In the genomic region with DNA sequence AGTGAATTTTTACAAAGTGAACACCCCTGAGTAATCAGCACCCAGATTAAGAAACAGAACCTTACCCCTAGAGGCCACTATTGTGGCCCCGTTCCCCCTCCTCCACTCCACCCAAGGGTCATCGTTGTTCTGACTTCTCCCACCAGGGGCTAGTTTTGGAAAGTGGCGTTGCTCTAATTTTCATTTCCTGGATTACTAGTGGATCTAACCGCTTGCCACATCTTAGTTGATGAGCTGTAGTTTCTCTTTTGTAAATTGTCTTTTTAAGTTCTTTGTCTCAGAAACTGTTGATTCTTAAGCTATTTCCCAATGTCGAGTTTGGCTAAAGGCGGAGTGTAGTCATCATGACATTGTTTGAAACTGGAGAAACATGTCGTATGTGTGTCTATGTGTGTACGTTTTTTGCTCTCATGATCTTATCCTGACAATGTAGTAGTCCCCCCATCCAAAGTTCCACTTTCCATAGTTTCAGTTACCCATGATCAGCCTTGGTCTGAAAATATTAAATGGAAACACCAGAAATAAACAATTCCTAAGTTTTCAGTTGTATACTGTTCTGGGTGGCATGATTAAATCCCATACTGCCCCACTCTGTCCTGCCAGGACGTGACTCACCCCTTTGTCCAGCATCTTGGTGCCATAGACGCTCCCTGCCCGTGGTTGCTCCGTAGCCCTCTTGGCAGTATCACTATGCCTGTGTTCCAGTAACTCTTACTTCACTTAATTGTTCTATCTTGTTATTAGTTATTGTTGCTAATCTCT, we compare ENCODE assay signal across 1 cellular context.
TF ChIP-seq lines count a peak whose summit lies in the region.

No MANE protein-coding gene starts in this region.

TF ChIP-seq in K562, 482 proteins besides CTCF, POLR2A, EP300 and RAD21 (continued from another document and continues in another):
- TF ChIP-seq, protein P1, sequence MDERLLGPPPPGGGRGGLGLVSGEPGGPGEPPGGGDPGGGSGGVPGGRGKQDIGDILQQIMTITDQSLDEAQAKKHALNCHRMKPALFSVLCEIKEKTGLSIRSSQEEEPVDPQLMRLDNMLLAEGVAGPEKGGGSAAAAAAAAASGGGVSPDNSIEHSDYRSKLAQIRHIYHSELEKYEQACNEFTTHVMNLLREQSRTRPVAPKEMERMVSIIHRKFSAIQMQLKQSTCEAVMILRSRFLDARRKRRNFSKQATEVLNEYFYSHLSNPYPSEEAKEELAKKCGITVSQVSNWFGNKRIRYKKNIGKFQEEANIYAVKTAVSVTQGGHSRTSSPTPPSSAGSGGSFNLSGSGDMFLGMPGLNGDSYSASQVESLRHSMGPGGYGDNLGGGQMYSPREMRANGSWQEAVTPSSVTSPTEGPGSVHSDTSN (CRISPR knock-in tag; IDR thresholded peaks at IDR 0.05; ENCODE audit: low read depth): no peak
- TF ChIP-seq, protein P1 (tag; conservative IDR thresholded peaks at IDR 0.05; ENCODE audit: low read depth): no peak
- TF ChIP-seq SNIP1 (IDR thresholded peaks at IDR 0.05; ENCODE audit: low read depth) (no peak), ZBTB8A (IDR thresholded peaks at IDR 0.05; ENCODE audit: partially characterized antibody) (no peak), ZNF24 (IDR thresholded peaks at IDR 0.05) (no peak), NCOR1 (IDR thresholded peaks at IDR 0.05) (no peak), ZNF184 (CRISPR knock-in tag; IDR thresholded peaks at IDR 0.05) (no peak), CEBPG (CRISPR knock-in tag; IDR thresholded peaks at IDR 0.05) (no peak), CEBPG (tag; conservative IDR thresholded peaks at IDR 0.05 in 1 of 2, IDR thresholded peaks at IDR 0.05 in 1 of 2) (0 out of 4 replicates have a peak, but pooled peaks of 1 of the 2 experiments have one; percentile 30), L3MBTL2 (IDR thresholded peaks at IDR 0.05) (no peak; the same call in 1 of the 2 replicates), ASH1L (IDR thresholded peaks at IDR 0.05; ENCODE audit: borderline replicate concordance, low read depth, partially characterized antibody) (no peak), XRCC4 (IDR thresholded peaks at IDR 0.05; ENCODE audit: extremely low read depth, insufficient read depth, insufficient read length) (no peak), GATAD2A (IDR thresholded peaks at IDR 0.05) (no peak), ILK (tag; IDR thresholded peaks at IDR 0.05; ENCODE audit: borderline replicate concordance, low read depth) (no peak), DDX20 (tag; IDR thresholded peaks at IDR 0.05; ENCODE audit: low read depth) (no peak), POLR3G (IDR thresholded peaks at IDR 0.05; ENCODE audit: extremely low read depth, insufficient read length, insufficient replicate concordance) (no peak), ZNF445 (CRISPR knock-in tag; IDR thresholded peaks at IDR 0.05; ENCODE audit: low read depth) (no peak), CCNT2 (IDR thresholded peaks at IDR 0.05; ENCODE audit: borderline replicate concordance, extremely low read depth, insufficient read length, low read depth, low read length) (no peak), ELF1 (tag; IDR thresholded peaks at IDR 0.05) (peak; percentile 54; the same call in 1 of the 2 replicates), ZZZ3 (IDR thresholded peaks at IDR 0.05) (no peak), GTF2A2 (tag; IDR thresholded peaks at IDR 0.05) (no peak), ZNF232 (CRISPR knock-in tag; IDR thresholded peaks at IDR 0.05) (no peak), KDM2B (CRISPR knock-in tag; IDR thresholded peaks at IDR 0.05) (no peak), EHMT2 (IDR thresholded peaks at IDR 0.05) (peak; percentile 64; the same call in 1 of the 2 replicates), NFXL1 (CRISPR knock-in tag; IDR thresholded peaks at IDR 0.05) (no peak), KDM5B (IDR thresholded peaks at IDR 0.05; ENCODE audit: insufficient replicate concordance, low read depth, low read length) (no peak), KDM1A (IDR thresholded peaks at IDR 0.05) (no peak), ZNF253 (CRISPR knock-in tag; conservative IDR thresholded peaks at IDR 0.05) (no peak), FOSL1 (tag; conservative IDR thresholded peaks at IDR 0.05) (0 out of 2 replicates have a peak, but pooled peaks have one; percentile 26), TOE1 (IDR thresholded peaks at IDR 0.05; ENCODE audit: borderline replicate concordance) (0 out of 2 replicates have a peak, but pooled peaks have one; percentile 23), TOE1 (CRISPR knock-in tag; IDR thresholded peaks at IDR 0.05; ENCODE audit: borderline replicate concordance, low read depth) (no peak), RFX7 (CRISPR knock-in tag; IDR thresholded peaks at IDR 0.05) (no peak), NONO (IDR thresholded peaks at IDR 0.05; ENCODE audit: low read depth in 2 of 2, low read length in 1 of 2) (no peak), SRSF7 (optimal IDR thresholded peaks at IDR 0.05; ENCODE audit: low read depth, low read length) (no peak), C11orf30 (IDR thresholded peaks at IDR 0.05; ENCODE audit: low read depth) (no peak), SMARCA4 (IDR thresholded peaks at IDR 0.05) (no peak), COPS2 (conservative IDR thresholded peaks at IDR 0.05) (no peak), POU5F1 (IDR thresholded peaks at IDR 0.05; ENCODE audit: borderline replicate concordance, low read depth, low read length, partially characterized antibody) (no peak), ATF1 (CRISPR knock-in tag; IDR thresholded peaks at IDR 0.05) (no peak), ATF1 (tag; IDR thresholded peaks at IDR 0.05) (no peak), ERF (CRISPR knock-in tag; IDR thresholded peaks at IDR 0.05) (no peak), SOX6 (IDR thresholded peaks at IDR 0.05) (no peak), TRIM24 (IDR thresholded peaks at IDR 0.05) (peak; percentile 18 to 38; a peak in 1 of 4 replicates), E2F3 (CRISPR knock-in tag; IDR thresholded peaks at IDR 0.05) (no peak), ZNF316 (IDR thresholded peaks at IDR 0.05) (no peak)
- TF ChIP-seq, protein P2, sequence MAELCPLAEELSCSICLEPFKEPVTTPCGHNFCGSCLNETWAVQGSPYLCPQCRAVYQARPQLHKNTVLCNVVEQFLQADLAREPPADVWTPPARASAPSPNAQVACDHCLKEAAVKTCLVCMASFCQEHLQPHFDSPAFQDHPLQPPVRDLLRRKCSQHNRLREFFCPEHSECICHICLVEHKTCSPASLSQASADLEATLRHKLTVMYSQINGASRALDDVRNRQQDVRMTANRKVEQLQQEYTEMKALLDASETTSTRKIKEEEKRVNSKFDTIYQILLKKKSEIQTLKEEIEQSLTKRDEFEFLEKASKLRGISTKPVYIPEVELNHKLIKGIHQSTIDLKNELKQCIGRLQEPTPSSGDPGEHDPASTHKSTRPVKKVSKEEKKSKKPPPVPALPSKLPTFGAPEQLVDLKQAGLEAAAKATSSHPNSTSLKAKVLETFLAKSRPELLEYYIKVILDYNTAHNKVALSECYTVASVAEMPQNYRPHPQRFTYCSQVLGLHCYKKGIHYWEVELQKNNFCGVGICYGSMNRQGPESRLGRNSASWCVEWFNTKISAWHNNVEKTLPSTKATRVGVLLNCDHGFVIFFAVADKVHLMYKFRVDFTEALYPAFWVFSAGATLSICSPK (IDR thresholded peaks at IDR 0.05; ENCODE audit: borderline replicate concordance): no peak
- TF ChIP-seq, protein P3, sequence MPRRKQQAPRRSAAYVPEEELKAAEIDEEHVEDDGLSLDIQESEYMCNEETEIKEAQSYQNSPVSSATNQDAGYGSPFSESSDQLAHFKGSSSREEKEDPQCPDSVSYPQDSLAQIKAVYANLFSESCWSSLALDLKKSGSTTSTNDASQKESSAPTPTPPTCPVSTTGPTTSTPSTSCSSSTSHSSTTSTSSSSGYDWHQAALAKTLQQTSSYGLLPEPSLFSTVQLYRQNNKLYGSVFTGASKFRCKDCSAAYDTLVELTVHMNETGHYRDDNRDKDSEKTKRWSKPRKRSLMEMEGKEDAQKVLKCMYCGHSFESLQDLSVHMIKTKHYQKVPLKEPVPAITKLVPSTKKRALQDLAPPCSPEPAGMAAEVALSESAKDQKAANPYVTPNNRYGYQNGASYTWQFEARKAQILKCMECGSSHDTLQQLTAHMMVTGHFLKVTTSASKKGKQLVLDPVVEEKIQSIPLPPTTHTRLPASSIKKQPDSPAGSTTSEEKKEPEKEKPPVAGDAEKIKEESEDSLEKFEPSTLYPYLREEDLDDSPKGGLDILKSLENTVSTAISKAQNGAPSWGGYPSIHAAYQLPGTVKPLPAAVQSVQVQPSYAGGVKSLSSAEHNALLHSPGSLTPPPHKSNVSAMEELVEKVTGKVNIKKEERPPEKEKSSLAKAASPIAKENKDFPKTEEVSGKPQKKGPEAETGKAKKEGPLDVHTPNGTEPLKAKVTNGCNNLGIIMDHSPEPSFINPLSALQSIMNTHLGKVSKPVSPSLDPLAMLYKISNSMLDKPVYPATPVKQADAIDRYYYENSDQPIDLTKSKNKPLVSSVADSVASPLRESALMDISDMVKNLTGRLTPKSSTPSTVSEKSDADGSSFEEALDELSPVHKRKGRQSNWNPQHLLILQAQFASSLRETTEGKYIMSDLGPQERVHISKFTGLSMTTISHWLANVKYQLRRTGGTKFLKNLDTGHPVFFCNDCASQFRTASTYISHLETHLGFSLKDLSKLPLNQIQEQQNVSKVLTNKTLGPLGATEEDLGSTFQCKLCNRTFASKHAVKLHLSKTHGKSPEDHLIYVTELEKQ (CRISPR knock-in tag; IDR thresholded peaks at IDR 0.05): no peak
- TF ChIP-seq, protein P4, sequence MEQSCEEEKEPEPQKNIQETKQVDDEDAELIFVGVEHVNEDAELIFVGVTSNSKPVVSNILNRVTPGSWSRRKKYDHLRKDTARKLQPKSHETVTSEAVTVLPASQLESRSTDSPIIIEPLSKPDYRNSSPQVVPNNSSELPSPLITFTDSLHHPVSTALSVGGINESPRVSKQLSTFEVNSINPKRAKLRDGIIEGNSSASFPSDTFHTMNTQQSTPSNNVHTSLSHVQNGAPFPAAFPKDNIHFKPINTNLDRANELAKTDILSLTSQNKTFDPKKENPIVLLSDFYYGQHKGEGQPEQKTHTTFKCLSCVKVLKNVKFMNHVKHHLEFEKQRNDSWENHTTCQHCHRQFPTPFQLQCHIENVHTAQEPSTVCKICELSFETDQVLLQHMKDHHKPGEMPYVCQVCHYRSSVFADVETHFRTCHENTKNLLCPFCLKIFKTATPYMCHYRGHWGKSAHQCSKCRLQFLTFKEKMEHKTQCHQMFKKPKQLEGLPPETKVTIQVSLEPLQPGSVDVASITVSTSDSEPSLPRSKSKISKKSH (CRISPR knock-in tag; IDR thresholded peaks at IDR 0.05): no peak
- TF ChIP-seq, protein P5, sequence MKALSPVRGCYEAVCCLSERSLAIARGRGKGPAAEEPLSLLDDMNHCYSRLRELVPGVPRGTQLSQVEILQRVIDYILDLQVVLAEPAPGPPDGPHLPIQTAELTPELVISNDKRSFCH (CRISPR knock-in tag; IDR thresholded peaks at IDR 0.05): no peak
- TF ChIP-seq, protein P5 (tag; IDR thresholded peaks at IDR 0.05): no peak
- TF ChIP-seq, protein P6, sequence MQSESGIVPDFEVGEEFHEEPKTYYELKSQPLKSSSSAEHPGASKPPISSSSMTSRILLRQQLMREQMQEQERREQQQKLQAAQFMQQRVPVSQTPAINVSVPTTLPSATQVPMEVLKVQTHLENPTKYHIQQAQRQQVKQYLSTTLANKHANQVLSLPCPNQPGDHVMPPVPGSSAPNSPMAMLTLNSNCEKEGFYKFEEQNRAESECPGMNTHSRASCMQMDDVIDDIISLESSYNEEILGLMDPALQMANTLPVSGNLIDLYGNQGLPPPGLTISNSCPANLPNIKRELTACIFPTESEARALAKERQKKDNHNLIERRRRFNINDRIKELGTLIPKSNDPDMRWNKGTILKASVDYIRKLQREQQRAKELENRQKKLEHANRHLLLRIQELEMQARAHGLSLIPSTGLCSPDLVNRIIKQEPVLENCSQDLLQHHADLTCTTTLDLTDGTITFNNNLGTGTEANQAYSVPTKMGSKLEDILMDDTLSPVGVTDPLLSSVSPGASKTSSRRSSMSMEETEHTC (IDR thresholded peaks at IDR 0.05): no peak
- TF ChIP-seq, protein P7, sequence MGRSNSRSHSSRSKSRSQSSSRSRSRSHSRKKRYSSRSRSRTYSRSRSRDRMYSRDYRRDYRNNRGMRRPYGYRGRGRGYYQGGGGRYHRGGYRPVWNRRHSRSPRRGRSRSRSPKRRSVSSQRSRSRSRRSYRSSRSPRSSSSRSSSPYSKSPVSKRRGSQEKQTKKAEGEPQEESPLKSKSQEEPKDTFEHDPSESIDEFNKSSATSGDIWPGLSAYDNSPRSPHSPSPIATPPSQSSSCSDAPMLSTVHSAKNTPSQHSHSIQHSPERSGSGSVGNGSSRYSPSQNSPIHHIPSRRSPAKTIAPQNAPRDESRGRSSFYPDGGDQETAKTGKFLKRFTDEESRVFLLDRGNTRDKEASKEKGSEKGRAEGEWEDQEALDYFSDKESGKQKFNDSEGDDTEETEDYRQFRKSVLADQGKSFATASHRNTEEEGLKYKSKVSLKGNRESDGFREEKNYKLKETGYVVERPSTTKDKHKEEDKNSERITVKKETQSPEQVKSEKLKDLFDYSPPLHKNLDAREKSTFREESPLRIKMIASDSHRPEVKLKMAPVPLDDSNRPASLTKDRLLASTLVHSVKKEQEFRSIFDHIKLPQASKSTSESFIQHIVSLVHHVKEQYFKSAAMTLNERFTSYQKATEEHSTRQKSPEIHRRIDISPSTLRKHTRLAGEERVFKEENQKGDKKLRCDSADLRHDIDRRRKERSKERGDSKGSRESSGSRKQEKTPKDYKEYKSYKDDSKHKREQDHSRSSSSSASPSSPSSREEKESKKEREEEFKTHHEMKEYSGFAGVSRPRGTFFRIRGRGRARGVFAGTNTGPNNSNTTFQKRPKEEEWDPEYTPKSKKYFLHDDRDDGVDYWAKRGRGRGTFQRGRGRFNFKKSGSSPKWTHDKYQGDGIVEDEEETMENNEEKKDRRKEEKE (IDR thresholded peaks at IDR 0.05; ENCODE audit: borderline replicate concordance in 1 of 2, control insufficient read depth in 1 of 2, low read depth in 2 of 2, low read length in 1 of 2): no peak
- TF ChIP-seq, protein P8, sequence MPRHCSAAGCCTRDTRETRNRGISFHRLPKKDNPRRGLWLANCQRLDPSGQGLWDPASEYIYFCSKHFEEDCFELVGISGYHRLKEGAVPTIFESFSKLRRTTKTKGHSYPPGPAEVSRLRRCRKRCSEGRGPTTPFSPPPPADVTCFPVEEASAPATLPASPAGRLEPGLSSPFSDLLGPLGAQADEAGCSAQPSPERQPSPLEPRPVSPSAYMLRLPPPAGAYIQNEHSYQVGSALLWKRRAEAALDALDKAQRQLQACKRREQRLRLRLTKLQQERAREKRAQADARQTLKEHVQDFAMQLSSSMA (CRISPR knock-in tag; IDR thresholded peaks at IDR 0.05): no peak
